ENCODE assay signal across 9 cellular contexts in the genomic region with DNA sequence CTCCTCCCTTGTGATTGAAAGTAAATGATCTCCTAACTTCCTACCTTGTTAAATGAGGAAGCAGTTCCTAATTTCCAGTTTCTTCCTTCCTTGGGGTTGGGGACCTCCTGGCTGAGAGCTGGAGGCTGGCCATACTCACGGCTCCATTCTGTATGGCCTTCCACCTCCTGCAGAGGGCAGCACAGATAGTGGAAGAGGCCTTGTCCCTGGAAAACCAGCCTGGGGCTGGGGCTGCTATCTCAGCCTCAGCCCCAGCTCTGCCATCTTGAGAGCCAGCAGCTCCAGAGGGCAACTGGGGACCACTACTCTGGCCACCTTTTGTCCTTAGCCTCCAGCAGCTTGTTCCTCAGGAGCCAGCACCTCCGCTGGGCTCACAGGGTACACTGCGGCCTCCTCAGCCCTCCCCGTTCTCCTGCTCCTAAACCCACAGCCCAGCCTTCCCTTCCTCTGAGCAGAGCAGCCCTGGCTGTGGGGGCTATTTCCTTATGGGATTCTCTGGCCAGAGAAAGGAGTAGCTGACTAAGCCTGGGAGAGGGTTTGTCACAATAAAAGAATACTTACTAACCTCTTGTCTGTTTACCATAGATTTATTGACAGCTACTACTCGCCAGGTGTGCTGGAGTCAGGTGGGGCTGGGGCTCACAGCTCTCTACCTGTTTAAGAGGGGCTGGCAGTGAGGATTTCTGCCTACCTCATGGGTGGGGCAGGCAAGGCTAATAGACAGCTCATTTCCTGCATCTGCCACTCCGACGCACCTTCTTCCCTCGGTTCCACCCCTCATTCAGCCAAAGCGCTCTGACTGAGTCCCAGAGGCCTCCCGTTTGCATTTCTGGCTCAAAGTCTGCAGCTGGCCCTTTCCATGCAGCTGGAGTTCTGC. TPM values are rescaled to one million over a fixed set of nuclear protein-coding genes. Genes with fewer than 3 reads are reported as not detected.
DNase-seq lines count a peak whose midpoint lies in the region; ATAC-seq, FAIRE-seq and TF ChIP-seq lines count a peak whose summit lies in the region.
"Had no signal": no experiment of that assay in that cellular context is flagged by ENCODE, and none has a peak within 500 bp of the region (broad histone marks: within the 10 kb centered on the region; RNA-seq: fewer than 3 reads in every experiment).

No MANE protein-coding gene starts in this region.

- H3K4me3 ChIP-seq in pancreas, result no peak overlapping the region

- ATAC-seq in pancreas (peak; percentile 66 to 96 (median 90)), GM18511 (IDR thresholded peaks at IDR 0.05; ENCODE audit: unreplicated experiment) (no peak), GM18873 (IDR thresholded peaks at IDR 0.05; ENCODE audit: low FRiP score, unreplicated experiment) (no peak)

- no peaks in the 10 kb centered on the region for H3K27me3 ChIP-seq in pancreas

- H3K27ac ChIP-seq in pancreas, result no peak overlapping the region

- WGBS in pancreas, 2 donors, result 73 to 80% methylated on average over 10 of the region's 10 CpGs

- DNase-seq in ELR (ENCODE audit: low read depth) (peak; percentile 81), SHP77 treated with DMSO at 0.1 percent for 48 hours (lab: John Stamatoyannopoulos, UW) (peak; percentile 33), foreskin melanocyte (peak; percentile 56), pancreas (peak in 4 of 6 donors; percentile 45 to 68 (median 57))
- DNase-seq in activated naive CD4-positive, alpha-beta T cell treated with Interleukin-2 at 50 U/mL for 16 hours, result peak; percentile 63

- no peak for FAIRE-seq in pancreas (lab: Jason Lieb, UNC)

- TF ChIP-seq CTCF in LNCAP (IDR thresholded peaks at IDR 0.05) (peak; percentile 87), pancreas (IDR thresholded peaks at IDR 0.05) (peak; percentile 46 to 68 (median 62))

- peaks cover under 1 to 2% (median 1%) of the 10 kb centered on the region in 3 donors for H3K4me1 ChIP-seq in pancreas

- H3K36me3 ChIP-seq in pancreas, result peaks cover 0 to 10% (median 0%) of the 10 kb centered on the region in 3 donors

- intact Hi-C loops in pancreas (cut with DNase I), result no loop called here

- no peaks in the 10 kb centered on the region for H3K9me3 ChIP-seq in pancreas

RNA-seq across cellular contexts. Expression of a gene that starts 6.3 kb away (rescaled TPM):
- 10 to 100 TPM in 1 of 6 donors, 1 to 10 TPM in 5; 6.2 to 15.2 (median 8.2) TPM for total RNA-seq in pancreas
- polyA plus RNA-seq in pancreas, result 10 to 100 TPM; 19.2 to 23.5 TPM

RNA-seq across cellular contexts. Expression of a gene that starts 6.3 kb away (rescaled TPM):
- total RNA-seq in pancreas, result 100 to 1,000 TPM in 1 of 6 donors, 10 to 100 TPM in 5; 63.4 to 101 (median 81.0) TPM
- polyA plus RNA-seq in pancreas, result 100 to 1,000 TPM in 1 of 2 donors, 10 to 100 TPM in 1; 82.0 to 107 TPM

RNA-seq across cellular contexts. Expression of a gene that starts 7.0 kb away (rescaled TPM):
- not detected for total RNA-seq in pancreas
- under 1 TPM; 0.05 to 0.11 TPM for polyA plus RNA-seq in pancreas
- polyA plus RNA-seq: adipose tissue had no signal

RNA-seq across cellular contexts. Expression of a gene that starts 10.4 kb away (rescaled TPM):
- 1 to 10 TPM; 1.1 to 1.7 (median 1.2) TPM for total RNA-seq in pancreas
- 1 to 10 TPM; 4.1 to 5.5 TPM for polyA plus RNA-seq in pancreas

RNA-seq across cellular contexts. Expression of a gene that starts 15.5 kb away (rescaled TPM):
- total RNA-seq in pancreas, result 1 to 10 TPM; 1.6 to 4.7 (median 3.0) TPM
- 1 to 10 TPM; 8.4 to 8.5 TPM for polyA plus RNA-seq in pancreas

Comparison
In these comparisons a context has a peak if more than half of its experiments do, and no peak if none do; other contexts are left out.
1. ATAC-seq: peak in pancreas (4 of 4); none in GM18511 (single experiment) and GM18873 (single experiment).
2. Peak in every context shown above with its lines, with median percentiles within 50 percentile points of each other: DNase-seq.